1 cellular context compared by ENCODE assay signal in genomic region chr12:112419269-112420133, GRCh38.
TF ChIP-seq lines count a peak whose summit lies in the region.

No MANE protein-coding gene starts in this region.

TF ChIP-seq in K562, 482 proteins besides CTCF, POLR2A, EP300 and RAD21 (continued from another document and continues in another):
- TF ChIP-seq ZBTB11 (CRISPR knock-in tag; IDR thresholded peaks at IDR 0.05) (no peak), ZNF75A (CRISPR knock-in tag; IDR thresholded peaks at IDR 0.05) (no peak), HNRNPLL (IDR thresholded peaks at IDR 0.05; ENCODE audit: low read depth, low read length, poor library complexity, severe bottlenecking) (no peak), DACH1 (IDR thresholded peaks at IDR 0.05; ENCODE audit: partially characterized antibody) (peak; percentile 57), NCOA1 (IDR thresholded peaks at IDR 0.05; ENCODE audit: low read depth) (no peak), DPF2 (IDR thresholded peaks at IDR 0.05) (peak; percentile 21; the same call in 1 of the 2 replicates), FOXJ2 (tag; IDR thresholded peaks at IDR 0.05) (no peak), RBM22 (IDR thresholded peaks at IDR 0.05; ENCODE audit: low read depth, low read length, poor library complexity, severe bottlenecking) (no peak), ZNF217 (CRISPR knock-in tag; IDR thresholded peaks at IDR 0.05) (no peak), YY1 (IDR thresholded peaks at IDR 0.05; ENCODE audit: borderline replicate concordance in 1 of 3, control insufficient read depth in 1 of 3, extremely low read depth in 1 of 3, insufficient read depth in 3 of 3, insufficient read length in 1 of 3, insufficient replicate concordance in 2 of 3, low read depth in 1 of 3, low read length in 2 of 3) (peak in 1 of 3 experiments; percentile 10), LEF1 (IDR thresholded peaks at IDR 0.05) (no peak), IRF2 (CRISPR knock-in tag; IDR thresholded peaks at IDR 0.05) (no peak), ZNF324 (CRISPR knock-in tag; IDR thresholded peaks at IDR 0.05) (no peak), ZNF407 (IDR thresholded peaks at IDR 0.05; ENCODE audit: low read depth) (no peak), THAP7 (CRISPR knock-in tag; IDR thresholded peaks at IDR 0.05) (no peak), HIVEP1 (CRISPR knock-in tag; IDR thresholded peaks at IDR 0.05) (no peak), MTA3 (IDR thresholded peaks at IDR 0.05; ENCODE audit: borderline replicate concordance) (no peak), SAFB2 (IDR thresholded peaks at IDR 0.05; ENCODE audit: borderline replicate concordance, low read depth, low read length, severe bottlenecking) (no peak), ATF4 (CRISPR knock-in tag; IDR thresholded peaks at IDR 0.05) (no peak), NR2F6 (CRISPR knock-in tag; IDR thresholded peaks at IDR 0.05) (no peak), TEAD2 (tag; IDR thresholded peaks at IDR 0.05) (peak; percentile 72; the same call in 1 of the 2 replicates), HDAC6 (IDR thresholded peaks at IDR 0.05; ENCODE audit: low read depth, low read length) (no peak), ZNF133 (CRISPR knock-in tag; IDR thresholded peaks at IDR 0.05) (no peak), TCF3 (CRISPR knock-in tag; IDR thresholded peaks at IDR 0.05) (no peak), RFX7 (CRISPR knock-in tag; IDR thresholded peaks at IDR 0.05) (no peak), KDM4B (IDR thresholded peaks at IDR 0.05; ENCODE audit: borderline replicate concordance in 2 of 2, low read depth in 1 of 2) (no peak), ZNF197 (CRISPR knock-in tag; IDR thresholded peaks at IDR 0.05; ENCODE audit: low read depth) (no peak), ZNF830 (CRISPR knock-in tag; IDR thresholded peaks at IDR 0.05) (no peak), RBM39 (optimal IDR thresholded peaks at IDR 0.05; ENCODE audit: low read depth, low read length) (no peak), ZBTB49 (CRISPR knock-in tag; IDR thresholded peaks at IDR 0.05; ENCODE audit: borderline replicate concordance) (0 out of 2 replicates have a peak, but pooled peaks have one; percentile 78), ZNF12 (CRISPR knock-in tag; IDR thresholded peaks at IDR 0.05) (no peak), E2F8 (IDR thresholded peaks at IDR 0.05; ENCODE audit: low read depth, partially characterized antibody) (no peak), SMARCB1 (IDR thresholded peaks at IDR 0.05; ENCODE audit: insufficient read length, low read depth) (no peak), ZBTB7A (IDR thresholded peaks at IDR 0.05; ENCODE audit: borderline replicate concordance, control insufficient read depth, low read depth, low read length) (no peak), FOXA3 (CRISPR knock-in tag; conservative IDR thresholded peaks at IDR 0.05 in 1 of 2, IDR thresholded peaks at IDR 0.05 in 1 of 2) (peak in 1 of 2 experiments; percentile 70; a peak in 1 of 4 replicates), HEY1 (CRISPR knock-in tag; IDR thresholded peaks at IDR 0.05; ENCODE audit: borderline replicate concordance) (no peak), NFRKB (IDR thresholded peaks at IDR 0.05; ENCODE audit: low read depth) (no peak), RBM34 (IDR thresholded peaks at IDR 0.05; ENCODE audit: borderline replicate concordance, insufficient read depth, low read length) (no peak), BRD9 (IDR thresholded peaks at IDR 0.05; ENCODE audit: low read depth, partially characterized antibody) (peak; percentile 59), CXXC5 (CRISPR knock-in tag; IDR thresholded peaks at IDR 0.05) (no peak), CHCHD3 (CRISPR knock-in tag; IDR thresholded peaks at IDR 0.05) (no peak), NR2C2 (CRISPR knock-in tag; IDR thresholded peaks at IDR 0.05) (no peak), NR2C2 (tag; IDR thresholded peaks at IDR 0.05) (peak; percentile 10; the same call in 1 of the 2 replicates)
- TF ChIP-seq, protein P1, sequence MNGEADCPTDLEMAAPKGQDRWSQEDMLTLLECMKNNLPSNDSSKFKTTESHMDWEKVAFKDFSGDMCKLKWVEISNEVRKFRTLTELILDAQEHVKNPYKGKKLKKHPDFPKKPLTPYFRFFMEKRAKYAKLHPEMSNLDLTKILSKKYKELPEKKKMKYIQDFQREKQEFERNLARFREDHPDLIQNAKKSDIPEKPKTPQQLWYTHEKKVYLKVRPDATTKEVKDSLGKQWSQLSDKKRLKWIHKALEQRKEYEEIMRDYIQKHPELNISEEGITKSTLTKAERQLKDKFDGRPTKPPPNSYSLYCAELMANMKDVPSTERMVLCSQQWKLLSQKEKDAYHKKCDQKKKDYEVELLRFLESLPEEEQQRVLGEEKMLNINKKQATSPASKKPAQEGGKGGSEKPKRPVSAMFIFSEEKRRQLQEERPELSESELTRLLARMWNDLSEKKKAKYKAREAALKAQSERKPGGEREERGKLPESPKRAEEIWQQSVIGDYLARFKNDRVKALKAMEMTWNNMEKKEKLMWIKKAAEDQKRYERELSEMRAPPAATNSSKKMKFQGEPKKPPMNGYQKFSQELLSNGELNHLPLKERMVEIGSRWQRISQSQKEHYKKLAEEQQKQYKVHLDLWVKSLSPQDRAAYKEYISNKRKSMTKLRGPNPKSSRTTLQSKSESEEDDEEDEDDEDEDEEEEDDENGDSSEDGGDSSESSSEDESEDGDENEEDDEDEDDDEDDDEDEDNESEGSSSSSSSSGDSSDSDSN (IDR thresholded peaks at IDR 0.05; ENCODE audit: borderline replicate concordance in 1 of 2, low read depth in 2 of 2, low read length in 2 of 2) = no peak
